ENCODE assay signal across 9 cellular contexts in the genomic region with DNA sequence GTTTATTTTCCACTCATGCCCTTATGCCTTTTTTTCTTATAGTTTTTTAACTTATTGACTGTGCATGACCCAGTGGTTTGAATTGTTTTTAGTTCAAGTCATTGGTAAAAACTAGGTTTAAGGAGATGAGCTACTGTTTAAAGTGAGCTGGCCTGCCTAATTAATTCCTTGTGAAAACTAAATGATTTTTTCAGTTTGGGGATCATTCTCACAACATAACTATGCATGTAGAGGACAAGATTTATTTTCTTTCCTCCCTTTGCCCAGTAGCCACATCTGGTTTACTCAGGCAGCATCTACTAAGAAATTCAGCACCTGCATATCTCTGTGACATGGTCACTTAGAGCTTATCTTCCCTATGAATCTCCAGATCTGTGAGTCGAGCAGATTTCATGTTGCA. TPM values are rescaled to one million over a fixed set of nuclear protein-coding genes. Genes with fewer than 3 reads are reported as not detected.
A peak's percentile ranks its signal among the peaks of the same experiment; 100 is the strongest.
DNase-seq lines count a peak whose midpoint lies in the region; ATAC-seq, FAIRE-seq and TF ChIP-seq lines count a peak whose summit lies in the region.
"Had no signal": no experiment of that assay in that cellular context is flagged by ENCODE, and none has a peak within 500 bp of the region (broad histone marks: within the 10 kb centered on the region; RNA-seq: fewer than 3 reads in every experiment).

No MANE protein-coding gene starts in this region.

- 15% methylated on average over 1 of the region's 1 CpG for WGBS in thymus
- WGBS in small intestine, 3 donors: 3 to 15% (median 6%) methylated on average over 1 of the region's 1 CpG

- H3K9me1 ChIP-seq in keratinocyte (ENCODE audit: control insufficient read depth, extremely low read depth, insufficient read depth, low read length): peaks cover 2% of the 10 kb centered on the region

- H2AFZ ChIP-seq in keratinocyte (ENCODE audit: control insufficient read depth, low read length): no peak overlapping the region

- H3K4me3 ChIP-seq in keratinocyte (ENCODE audit: control insufficient read depth in 2 of 3, extremely low read depth in 1 of 3, insufficient read depth in 2 of 3, low read depth in 1 of 3, low read length in 3 of 3) (peak overlapping the region; percentile 59 to 83 (median 75)), thymus (ENCODE audit: low read length) (peak overlapping the region; percentile 97), small intestine (ENCODE audit: low read depth in 1 of 2, low read length in 2 of 2) (peak overlapping the region in 1 of 2 donors; percentile 79)

- H3K4me1 Mint-ChIP-seq in activated naive CD4-positive, alpha-beta T cell treated with anti-CD3 and anti-CD28 coated beads, Interleukin-2, amount 10 ng/mL, durations not matched to agents 7 days and 5 days: peaks cover 54% of the 10 kb centered on the region
- H3K4me1 Mint-ChIP-seq in activated T-helper 2 cell treated with anti-CD3 and anti-CD28 coated beads, Interferon-gamma antibody, Interleukin-2, Interleukin-4, amounts not matched to agents 10 μg/mL and 5 μg/mL and 100 μg/mL, durations not matched to agents 14 hours and 24 hours and 36 hours (ENCODE audit: low read depth): peaks cover 49% of the 10 kb centered on the region

- peaks cover 31% of the 10 kb centered on the region for H3K79me2 ChIP-seq in keratinocyte (ENCODE audit: control insufficient read depth, insufficient read depth, low read length)

- peak overlapping the region; percentile 90 for H3K4me2 ChIP-seq in keratinocyte (ENCODE audit: control insufficient read depth, extremely low read depth, insufficient read depth, low read depth, low read length)

- H3K4me1 ChIP-seq in keratinocyte (ENCODE audit: control insufficient read depth, extremely low read depth, insufficient read depth, low read length): peaks cover 14% of the 10 kb centered on the region
- H3K4me1 ChIP-seq in thymus (ENCODE audit: control insufficient read depth, insufficient read depth, low read length): peaks cover 13% of the 10 kb centered on the region
- H3K4me1 ChIP-seq in small intestine (ENCODE audit: control insufficient read depth in 2 of 2, insufficient read depth in 1 of 2, low read depth in 1 of 2, low read length in 1 of 2): peaks cover 0 to 4% of the 10 kb centered on the region in 2 donors

- peak overlapping the region; percentile 86 for H3K9ac ChIP-seq in keratinocyte (ENCODE audit: control insufficient read depth, extremely low read depth, insufficient read depth, low read length)

- H3K36me3 ChIP-seq in keratinocyte (ENCODE audit: control insufficient read depth in 2 of 2, extremely low read depth in 1 of 2, insufficient read depth in 2 of 2, low read length in 2 of 2): no peaks in the 10 kb centered on the region
- no peaks in the 10 kb centered on the region for H3K36me3 ChIP-seq in thymus (ENCODE audit: control insufficient read depth, insufficient read depth)
- no peaks in the 10 kb centered on the region for H3K36me3 ChIP-seq in small intestine (ENCODE audit: control insufficient read depth in 2 of 2, insufficient read depth in 2 of 2, low read length in 2 of 2)

- peaks cover 45% of the 10 kb centered on the region for H3K36me3 Mint-ChIP-seq in activated naive CD4-positive, alpha-beta T cell treated with anti-CD3 and anti-CD28 coated beads, Interleukin-2, amount 10 ng/mL, durations not matched to agents 7 days and 5 days
- H3K36me3 Mint-ChIP-seq in activated T-helper 2 cell treated with anti-CD3 and anti-CD28 coated beads, Interferon-gamma antibody, Interleukin-2, Interleukin-4, amounts not matched to agents 10 μg/mL and 5 μg/mL and 100 μg/mL, durations not matched to agents 14 hours and 24 hours and 36 hours (ENCODE audit: low read depth): peaks cover 64% of the 10 kb centered on the region

- FAIRE-seq in keratinocyte (lab: Jason Lieb, UNC) (no peak), small intestine (lab: Jason Lieb, UNC) (no peak)

- no peaks in the 10 kb centered on the region for H4K20me1 ChIP-seq in keratinocyte (ENCODE audit: control insufficient read depth, extremely low read depth, insufficient read depth, low read length)

- no peaks in the 10 kb centered on the region for H3K9me3 ChIP-seq in keratinocyte (ENCODE audit: control insufficient read depth, low read depth, low read length)
- no peaks in the 10 kb centered on the region for H3K9me3 ChIP-seq in thymus (ENCODE audit: control insufficient read depth)
- H3K9me3 ChIP-seq in small intestine (ENCODE audit: control insufficient read depth, low read depth): no peaks in the 10 kb centered on the region

- no peaks in the 10 kb centered on the region for H3K9me3 Mint-ChIP-seq in activated naive CD4-positive, alpha-beta T cell treated with anti-CD3 and anti-CD28 coated beads, Interleukin-2, amount 10 ng/mL, durations not matched to agents 7 days and 5 days
- H3K9me3 Mint-ChIP-seq in activated T-helper 2 cell treated with anti-CD3 and anti-CD28 coated beads, Interferon-gamma antibody, Interleukin-2, Interleukin-4, amounts not matched to agents 10 μg/mL and 5 μg/mL and 100 μg/mL, durations not matched to agents 14 hours and 24 hours and 36 hours: no peaks in the 10 kb centered on the region

- peak overlapping the region; percentile 76 for H3K27ac Mint-ChIP-seq in activated naive CD4-positive, alpha-beta T cell treated with anti-CD3 and anti-CD28 coated beads, Interleukin-2, amount 10 ng/mL, durations not matched to agents 7 days and 5 days
- H3K27ac Mint-ChIP-seq in activated T-helper 2 cell treated with anti-CD3 and anti-CD28 coated beads, Interferon-gamma antibody, Interleukin-2, Interleukin-4, amounts not matched to agents 10 μg/mL and 5 μg/mL and 100 μg/mL, durations not matched to agents 14 hours and 24 hours and 36 hours: peak overlapping the region; percentile 39

- dilution Hi-C loops in keratinocyte (cut with MboI; ENCODE audit: extremely low pct_ligation_motif_present, low sequenced_read_pairs): loop anchor here (25.0 kb wide), 1 partner anchor 194 kb away; no protein-coding TSS in a partner anchor

- CTCF ChIA-PET in activated naive CD4-positive, alpha-beta T cell treated with anti-CD3 and anti-CD28 coated beads, Interleukin-2, amount 10 ng/mL, durations not matched to agents 7 days and 5 days (lab: Charles Lee): interaction anchor here (0.7 to 5.8 kb wide), 4 partner anchors 11 to 483 kb away, joined by 3 to 38 read pairs (median 3); a partner anchor contains a TSS

- no peak for DNase-seq in activated naive CD4-positive, alpha-beta T cell treated with anti-CD3 and anti-CD28 coated beads, Interleukin-2, amount 10 ng/mL, durations not matched to agents 7 days and 5 days
- no peak for DNase-seq in activated naive CD4-positive, alpha-beta T cell treated with anti-CD3 and anti-CD28 coated beads, Interleukin-2, amount 50 U/mL, for 16 hours
- DNase-seq in activated T-helper 2 cell treated with anti-CD3 and anti-CD28 coated beads, Interferon-gamma antibody, Interleukin-2, Interleukin-4, amounts not matched to agents 10 μg/mL and 5 μg/mL and 100 μg/mL, durations not matched to agents 14 hours and 24 hours and 36 hours (ENCODE audit: low spot score): no peak
- no peak for DNase-seq in keratinocyte (ENCODE audit: low read depth, low spot score)
- no peak for DNase-seq in NCI-H748 (lab: John Stamatoyannopoulos, UW; ENCODE audit: unreplicated experiment)
- no peak for DNase-seq in small intestine

- ATAC-seq in GM18873 (IDR thresholded peaks at IDR 0.05; ENCODE audit: low FRiP score, unreplicated experiment): no peak
- ATAC-seq: sciatic nerve had no signal

- peaks cover 1% of the 10 kb centered on the region for H3K27me3 Mint-ChIP-seq in activated naive CD4-positive, alpha-beta T cell treated with anti-CD3 and anti-CD28 coated beads, Interleukin-2, amount 10 ng/mL, durations not matched to agents 7 days and 5 days
- peaks cover under 1% of the 10 kb centered on the region for H3K27me3 Mint-ChIP-seq in activated T-helper 2 cell treated with anti-CD3 and anti-CD28 coated beads, Interferon-gamma antibody, Interleukin-2, Interleukin-4, amounts not matched to agents 10 μg/mL and 5 μg/mL and 100 μg/mL, durations not matched to agents 14 hours and 24 hours and 36 hours (ENCODE audit: low read depth)

- H3K4me3 Mint-ChIP-seq in activated naive CD4-positive, alpha-beta T cell treated with anti-CD3 and anti-CD28 coated beads, Interleukin-2, amount 10 ng/mL, durations not matched to agents 7 days and 5 days: peak overlapping the region; percentile 98
- peak overlapping the region; percentile 86 for H3K4me3 Mint-ChIP-seq in activated T-helper 2 cell treated with anti-CD3 and anti-CD28 coated beads, Interferon-gamma antibody, Interleukin-2, Interleukin-4, amounts not matched to agents 10 μg/mL and 5 μg/mL and 100 μg/mL, durations not matched to agents 14 hours and 24 hours and 36 hours (ENCODE audit: low read depth)

- H3K27me3 ChIP-seq in keratinocyte (ENCODE audit: control insufficient read depth, extremely low read depth, insufficient read depth, low read length): no peaks in the 10 kb centered on the region
- H3K27me3 ChIP-seq in thymus (ENCODE audit: control insufficient read depth, insufficient read depth): no peaks in the 10 kb centered on the region
- H3K27me3 ChIP-seq in small intestine (ENCODE audit: control insufficient read depth in 2 of 2, insufficient read depth in 2 of 2, low read length in 2 of 2): no peaks in the 10 kb centered on the region

- intact Hi-C loops in activated T-helper 2 cell treated with anti-CD3 and anti-CD28 coated beads, Interferon-gamma antibody, Interleukin-2, Interleukin-4, amounts not matched to agents 10 μg/mL and 5 μg/mL and 100 μg/mL, durations not matched to agents 14 hours and 24 hours and 36 hours (cut with micrococcal nuclease): loop anchor here (1.0 kb wide), 1 partner anchor 196 kb away; no protein-coding TSS in a partner anchor

- no peak for TF ChIP-seq CTCF in keratinocyte (optimal IDR thresholded peaks at IDR 0.05 in 1 of 3, IDR thresholded peaks at IDR 0.05 in 1 of 3, conservative IDR thresholded peaks at IDR 0.05 in 1 of 3; ENCODE audit: extremely low read depth in 1 of 3, insufficient read depth in 2 of 3, low read length in 3 of 3)

- H3K27ac ChIP-seq in keratinocyte (ENCODE audit: control insufficient read depth, insufficient read depth, low read length) (no peak overlapping the region), thymus (ENCODE audit: low read depth) (no peak overlapping the region), small intestine (ENCODE audit: low read depth in 1 of 2, low read length in 1 of 2) (no peak overlapping the region)

RNA-seq across cellular contexts. Expression of a gene that starts 1.7 kb away (rescaled TPM):
- total RNA-seq in activated T-helper 2 cell treated with anti-CD3 and anti-CD28 coated beads, Interferon-gamma antibody, Interleukin-2, Interleukin-4, amounts not matched to agents 10 μg/mL and 5 μg/mL and 100 μg/mL, durations not matched to agents 14 hours and 24 hours and 36 hours: 34.1 and 35.1 TPM in 2 replicates
- polyA plus RNA-seq in keratinocyte (9.6 to 16.5 TPM (median 13.2 TPM) in 3 replicates), thymus (13.5 TPM), small intestine (1 to 10 TPM; 7.4 to 9.5 (median 8.1) TPM)
- 2.5 TPM for polyA plus RNA-seq in keratinocyte (2011; ENCODE audit: low read depth)
- polyA plus RNA-seq in keratinocyte (2011; cell fraction: cytosol; rRNA removed): 11.8 and 19.8 TPM in 2 replicates
- 10.4 and 11.2 TPM in 2 replicates for polyA plus RNA-seq in keratinocyte (2011; cell fraction: nucleus; rRNA removed)
- 7.6 and 10.9 TPM in 2 replicates for polyA plus RNA-seq in keratinocyte (2012; ENCODE audit: low replicate concordance)
- polyA minus RNA-seq in keratinocyte: 4.8 to 9.7 TPM (median 7.2 TPM) in 3 replicates
- polyA minus RNA-seq in keratinocyte (2011; cell fraction: cytosol; rRNA and poly(A)+ RNA removed): 26.9 TPM
- polyA minus RNA-seq in keratinocyte (2011; cell fraction: nucleus; rRNA and poly(A)+ RNA removed): 7.0 and 7.9 TPM in 2 replicates

RNA-seq across cellular contexts. Expression of a gene that starts 9.9 kb away (rescaled TPM):
- total RNA-seq in activated T-helper 2 cell treated with anti-CD3 and anti-CD28 coated beads, Interferon-gamma antibody, Interleukin-2, Interleukin-4, amounts not matched to agents 10 μg/mL and 5 μg/mL and 100 μg/mL, durations not matched to agents 14 hours and 24 hours and 36 hours: 126 and 137 TPM in 2 replicates
- polyA plus RNA-seq in keratinocyte: 0.09 to 0.39 TPM (median 0.22 TPM) in 3 replicates
- 1.1 TPM for polyA plus RNA-seq in keratinocyte (2011; ENCODE audit: low read depth)
- 0.06 and 0.10 TPM in 2 replicates for polyA plus RNA-seq in keratinocyte (2011; cell fraction: cytosol; rRNA removed)
- 0.19 TPM in 2 replicates for polyA plus RNA-seq in keratinocyte (2011; cell fraction: nucleus; rRNA removed)
- 0.05 and 1.6 TPM in 2 replicates for polyA plus RNA-seq in keratinocyte (2012; ENCODE audit: low replicate concordance)
- 0.13 to 0.16 TPM in 2 of 3 replicates, not detected in the other for polyA minus RNA-seq in keratinocyte
- not detected for polyA minus RNA-seq in keratinocyte (2011; cell fraction: cytosol; rRNA and poly(A)+ RNA removed)
- polyA minus RNA-seq in keratinocyte (2011; cell fraction: nucleus; rRNA and poly(A)+ RNA removed): 0.32 TPM in 1 of 2 replicates, not detected in the other
- polyA plus RNA-seq in thymus: 12.1 TPM
- polyA plus RNA-seq in small intestine: 1 to 10 TPM in 1 of 3 donors, under 1 TPM in 2; 0.45 to 5.4 (median 0.54) TPM
